Comparison of ENCODE assay signal across 8 cellular contexts in the genomic region with DNA sequence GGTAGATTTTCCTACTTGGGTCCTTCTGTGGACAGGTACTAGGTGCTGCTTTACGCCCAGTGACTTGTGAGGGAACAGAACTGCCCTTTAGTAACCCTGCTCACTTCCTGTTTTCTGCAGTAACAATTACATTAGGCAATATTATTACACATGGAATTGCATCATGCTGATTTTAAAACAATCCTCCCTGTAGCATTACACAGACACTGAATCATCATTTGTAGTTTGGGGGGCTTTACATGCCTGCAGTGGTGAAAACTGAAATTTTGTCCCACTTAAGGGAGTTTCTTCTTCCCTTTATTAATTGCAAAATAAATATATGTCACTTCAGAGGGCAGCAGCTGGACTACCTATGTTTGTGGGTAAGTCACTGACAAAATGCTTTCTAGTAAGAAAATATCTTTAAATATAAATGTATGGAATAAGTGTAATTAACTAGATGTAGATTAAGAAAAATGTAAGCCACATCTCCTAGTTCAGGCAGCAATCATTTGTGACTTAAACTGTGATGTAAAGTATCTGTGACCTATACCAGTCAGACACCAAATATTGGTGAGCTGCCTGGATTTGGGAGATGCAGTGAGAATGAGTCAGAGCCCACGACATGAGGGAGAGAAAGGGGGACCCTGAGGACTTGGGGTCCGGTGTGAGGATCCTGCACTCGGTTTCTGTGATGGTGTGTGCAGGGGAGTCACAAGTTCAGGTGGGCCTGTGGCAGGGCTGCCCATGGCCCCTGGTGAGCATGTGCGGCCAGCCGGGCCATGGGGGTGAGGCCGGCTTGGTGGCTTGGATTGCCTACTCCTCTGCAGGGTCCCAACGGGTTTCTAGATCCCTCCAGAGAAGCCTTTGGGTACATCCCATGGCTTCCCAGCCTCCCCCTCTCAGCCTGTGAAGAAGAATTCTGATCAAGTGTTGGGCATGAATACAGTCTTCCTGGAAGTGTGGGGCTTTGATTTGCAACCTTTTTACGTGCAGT. TPM values are rescaled to one million over a fixed set of nuclear protein-coding genes. Genes with fewer than 3 reads are reported as not detected.
DNase-seq lines count a peak whose midpoint lies in the region; ATAC-seq and TF ChIP-seq lines count a peak whose summit lies in the region.

No MANE protein-coding gene starts in this region.

- no peaks in the 10 kb centered on the region for H4K20me1 ChIP-seq in osteoblast (ENCODE audit: insufficient read depth, low read length)

- TF ChIP-seq CTCF in WTC11 (IDR thresholded peaks at IDR 0.05) (no peak), osteoblast (IDR thresholded peaks at IDR 0.05; ENCODE audit: extremely low read depth, low read depth, low read length) (no peak)

- H3K4me2 ChIP-seq in osteoblast (ENCODE audit: insufficient read depth, low read length), result no peak overlapping the region

- H3K4me1 ChIP-seq in CD8-positive, alpha-beta memory T cell (ENCODE audit: insufficient read depth, low read length), result peaks cover 39% of the 10 kb centered on the region
- peaks cover 12% of the 10 kb centered on the region for H3K4me1 ChIP-seq in osteoblast (ENCODE audit: insufficient read depth, low read length)

- H3K36me3 Mint-ChIP-seq in CD8-positive, alpha-beta memory T cell, result no peaks in the 10 kb centered on the region
- H3K36me3 Mint-ChIP-seq in WTC11, result no peaks in the 10 kb centered on the region; the same call in 1 of the 2 replicates

- POLR2A ChIA-PET in CD8-positive, alpha-beta memory T cell (lab: Charles Lee), result interaction anchor here (0.9 kb wide), 1 partner anchor 11 kb away, joined by 4 read pairs; no protein-coding TSS in a partner anchor
- POLR2A ChIA-PET in WTC11 (lab: Charles Lee), result no interaction called here

- H3K9me3 Mint-ChIP-seq in CD8-positive, alpha-beta memory T cell, result no peaks in the 10 kb centered on the region
- H3K9me3 Mint-ChIP-seq in WTC11, result peaks cover 11% of the 10 kb centered on the region

- ATAC-seq in WTC11 (no peak), GM19452 (IDR thresholded peaks at IDR 0.05; ENCODE audit: unreplicated experiment) (no peak)

- no peaks in the 10 kb centered on the region for H3K27me3 Mint-ChIP-seq in CD8-positive, alpha-beta memory T cell
- no peaks in the 10 kb centered on the region; the same call in 1 of the 2 replicates for H3K27me3 Mint-ChIP-seq in WTC11 (ENCODE audit: low read depth)

- H3K4me3 Mint-ChIP-seq in CD8-positive, alpha-beta memory T cell, result peak overlapping the region; percentile 2 to 78 (median 49)
- no peak overlapping the region for H3K4me3 Mint-ChIP-seq in WTC11

- H3K27ac Mint-ChIP-seq in CD8-positive, alpha-beta memory T cell, result peak overlapping the region; percentile 72 to 89 (median 80)
- H3K27ac Mint-ChIP-seq in WTC11, result no peak overlapping the region

- no peak overlapping the region for H3K27ac ChIP-seq in CD8-positive, alpha-beta memory T cell (ENCODE audit: low read depth, low read length)
- H3K27ac ChIP-seq in osteoblast (ENCODE audit: low read depth, low read length), result no peak overlapping the region

- no peaks in the 10 kb centered on the region for H3K9me3 ChIP-seq in CD8-positive, alpha-beta memory T cell (ENCODE audit: low read length)
- no peaks in the 10 kb centered on the region for H3K9me3 ChIP-seq in osteoblast (ENCODE audit: low read depth, low read length)

- peaks cover 39 to 49% (median 48%) of the 10 kb centered on the region in 3 donors for H3K4me1 Mint-ChIP-seq in CD8-positive, alpha-beta memory T cell
- H3K4me1 Mint-ChIP-seq in WTC11, result no peaks in the 10 kb centered on the region

- no peaks in the 10 kb centered on the region for H3K27me3 ChIP-seq in CD8-positive, alpha-beta memory T cell (ENCODE audit: insufficient read depth, low read length, poor library complexity, severe bottlenecking)
- peaks cover 10% of the 10 kb centered on the region for H3K27me3 ChIP-seq in osteoblast (ENCODE audit: insufficient read depth, low read length)

- peak overlapping the region; percentile 24 for H3K4me3 ChIP-seq in CD8-positive, alpha-beta memory T cell (ENCODE audit: low read length)
- no peak overlapping the region for H3K4me3 ChIP-seq in osteoblast (ENCODE audit: insufficient read depth, low read length)

- peak in 3 of 5 donors; percentile 35 to 55 (median 50) for DNase-seq in CD8-positive, alpha-beta memory T cell
- DNase-seq in HS-5 (ENCODE audit: low read depth) (peak; percentile 64), WTC11 (ENCODE audit: low spot score) (no peak), iris pigment epithelial cell (ENCODE audit: low read depth) (peak; percentile 85), osteoblast (ENCODE audit: insufficient read length, low spot score, missing footprints) (no peak), C1 segment of cervical spinal cord (lab: John Stamatoyannopoulos, UW) (no peak), NCI-H345 (lab: John Stamatoyannopoulos, UW) (no peak)

- CTCF ChIA-PET in CD8-positive, alpha-beta memory T cell (lab: Charles Lee), result interaction anchor here (3.7 kb wide), 1 partner anchor 59 kb away, joined by 12 read pairs; no protein-coding TSS in a partner anchor
- CTCF ChIA-PET in WTC11 (lab: Charles Lee), result no interaction called here

- H2AFZ ChIP-seq in osteoblast (ENCODE audit: low read length), result no peak overlapping the region

- H3K36me3 ChIP-seq in CD8-positive, alpha-beta memory T cell (ENCODE audit: insufficient read depth, low read length), result no peaks in the 10 kb centered on the region
- no peaks in the 10 kb centered on the region for H3K36me3 ChIP-seq in osteoblast (ENCODE audit: insufficient read depth, low read length)

- H3K79me2 ChIP-seq in osteoblast (ENCODE audit: insufficient read depth, low read length), result no peaks in the 10 kb centered on the region

TF ChIP-seq in WTC11, 78 proteins besides CTCF, POLR2A, EP300 and RAD21:
- TF ChIP-seq JUN (CRISPR knock-in tag; IDR thresholded peaks at IDR 0.05), result no peak
- no peak for TF ChIP-seq ZNF219 (CRISPR knock-in tag; IDR thresholded peaks at IDR 0.05; ENCODE audit: borderline replicate concordance)
- TF ChIP-seq GABPB1 (CRISPR knock-in tag; IDR thresholded peaks at IDR 0.05), result peak; percentile 92
- no peak for TF ChIP-seq ZMAT4 (CRISPR knock-in tag; IDR thresholded peaks at IDR 0.05)
- no peak for TF ChIP-seq SMAD4 (CRISPR knock-in tag; IDR thresholded peaks at IDR 0.05)
- no peak for TF ChIP-seq ATF1 (CRISPR knock-in tag; IDR thresholded peaks at IDR 0.05)

RNA-seq across cellular contexts. Expression of gene ABCG1, which starts 19.2 kb away (rescaled TPM):
- 1 to 10 TPM; 3.7 to 3.8 TPM for total RNA-seq in CD8-positive, alpha-beta memory T cell
- 15.7 TPM for polyA plus RNA-seq in CD8-positive, alpha-beta memory T cell
- total RNA-seq in WTC11 (2021) (2.9 to 4.0 TPM (median 3.7 TPM) in 3 replicates), osteoblast (under 0.01 and 0.72 TPM in 2 replicates)

Comparison
In these comparisons a context has a peak if more than half of its experiments do, and no peak if none do; other contexts are left out.
1. DNase-seq: peak in CD8-positive, alpha-beta memory T cell (3 of 5), HS-5 (single experiment) and iris pigment epithelial cell (single experiment); none in WTC11 (single experiment), osteoblast (single experiment), C1 segment of cervical spinal cord (0 of 14) and NCI-H345 (single experiment).